18 cellular contexts compared by ENCODE assay signal in genomic region chr1:84181350-84182005, GRCh38. TPM values are rescaled to one million over a fixed set of nuclear protein-coding genes. Genes with fewer than 3 reads are reported as not detected.
A peak's percentile ranks its signal among the peaks of the same experiment; 100 is the strongest.
DNase-seq lines count a peak whose midpoint lies in the region; ATAC-seq lines count a peak whose summit lies in the region.
"Had no signal": no experiment of that assay in that cellular context is flagged by ENCODE, and none has a peak within 500 bp of the region (broad histone marks: within the 10 kb centered on the region; RNA-seq: fewer than 3 reads in every experiment).

No MANE protein-coding gene starts in this region.

- no peaks in the 10 kb centered on the region for H3K4me1 ChIP-seq in CD8-positive, alpha-beta memory T cell (ENCODE audit: insufficient read depth, low read length)

- POLR2A ChIA-PET in T-cell (lab: Charles Lee) = interaction anchor here (0.5 to 1.1 kb wide), 2 partner anchors 15 to 35 kb away, joined by 3 read pairs; no protein-coding TSS in a partner anchor
- POLR2A ChIA-PET in CD8-positive, alpha-beta memory T cell (lab: Charles Lee) = no interaction called here

- H3K4me1 Mint-ChIP-seq in T-cell = peaks cover 21 to 27% (median 25%) of the 10 kb centered on the region in 3 donors
- peaks cover 8% of the 10 kb centered on the region for H3K4me1 Mint-ChIP-seq in central memory CD8-positive, alpha-beta T cell
- H3K4me1 Mint-ChIP-seq in CD8-positive, alpha-beta memory T cell = peaks cover 25 to 48% (median 41%) of the 10 kb centered on the region in 3 donors

- ATAC-seq in T-cell (replicated peaks in 1 of 4) (no peak), HG03139 (IDR thresholded peaks at IDR 0.05; ENCODE audit: unreplicated experiment) (no peak), HG02763 (IDR thresholded peaks at IDR 0.05; ENCODE audit: unreplicated experiment) (no peak)
- ATAC-seq in central memory CD8-positive, alpha-beta T cell (replicated peaks; ENCODE audit: extremely low read depth, poor library complexity, severe bottlenecking) = no peak

- H3K27ac ChIP-seq in CD8-positive, alpha-beta memory T cell (ENCODE audit: low read depth, low read length) = no peak overlapping the region
- H3K27ac ChIP-seq: KMS-11, RWPE1 had no signal

- peak overlapping the region; percentile 19 to 40 for H3K27ac Mint-ChIP-seq in T-cell
- peak overlapping the region; percentile 32 for H3K27ac Mint-ChIP-seq in central memory CD8-positive, alpha-beta T cell (ENCODE audit: low read depth)
- peak overlapping the region in 2 of 8 donors; percentile 47 to 68 for H3K27ac Mint-ChIP-seq in CD8-positive, alpha-beta memory T cell
- H3K27ac Mint-ChIP-seq: HFFc6 had no signal

- H3K9me3 Mint-ChIP-seq in T-cell = peaks cover 0 to 4% (median 2%) of the 10 kb centered on the region in 3 donors
- H3K9me3 Mint-ChIP-seq in central memory CD8-positive, alpha-beta T cell = no peaks in the 10 kb centered on the region
- no peaks in the 10 kb centered on the region for H3K9me3 Mint-ChIP-seq in CD8-positive, alpha-beta memory T cell
- H3K9me3 Mint-ChIP-seq: HFFc6 had no signal

- H3K36me3 ChIP-seq in CD8-positive, alpha-beta memory T cell (ENCODE audit: insufficient read depth, low read length) = peaks cover 14% of the 10 kb centered on the region

- H3K36me3 Mint-ChIP-seq in T-cell = peaks cover 36% of the 10 kb centered on the region
- H3K36me3 Mint-ChIP-seq in central memory CD8-positive, alpha-beta T cell (ENCODE audit: insufficient read depth) = peaks cover 18% of the 10 kb centered on the region
- H3K36me3 Mint-ChIP-seq in CD8-positive, alpha-beta memory T cell = peaks cover 7 to 45% (median 16%) of the 10 kb centered on the region in 3 donors

- no peak overlapping the region for H3K4me3 Mint-ChIP-seq in T-cell
- no peak overlapping the region for H3K4me3 Mint-ChIP-seq in central memory CD8-positive, alpha-beta T cell
- H3K4me3 Mint-ChIP-seq in CD8-positive, alpha-beta memory T cell = no peak overlapping the region
- H3K4me3 Mint-ChIP-seq: CD4-positive, CD25-positive, alpha-beta regulatory T cell; HFFc6 had no signal

- DNase-seq in T-cell (no peak), midbrain (lab: John Stamatoyannopoulos, UW) (peak; percentile 34), superior temporal gyrus (ENCODE audit: extremely low spot score) (peak; percentile 81)
- no peak for DNase-seq in central memory CD8-positive, alpha-beta T cell (ENCODE audit: low spot score in 2 of 2)
- DNase-seq in CD8-positive, alpha-beta memory T cell = no peak
- DNase-seq: CD4-positive, CD25-positive, alpha-beta regulatory T cell; H7; HFFc6; IMR-90; NCI-H1092 treated with DMSO at 0.1 percent for 48 hours; NCI-H1436 treated with DMSO at 0.1 percent for 48 hours; NCI-H2227 treated with DMSO at 0.1 percent for 48 hours; NCI-H510A; SHP77 treated with DMSO at 0.1 percent for 48 hours had no signal

- no peaks in the 10 kb centered on the region for H3K27me3 Mint-ChIP-seq in T-cell
- no peaks in the 10 kb centered on the region for H3K27me3 Mint-ChIP-seq in central memory CD8-positive, alpha-beta T cell
- H3K27me3 Mint-ChIP-seq in CD8-positive, alpha-beta memory T cell = no peaks in the 10 kb centered on the region
- H3K27me3 Mint-ChIP-seq: CD4-positive, CD25-positive, alpha-beta regulatory T cell had no signal

- H3K4me3 ChIP-seq in CD8-positive, alpha-beta memory T cell (ENCODE audit: low read length) = no peak overlapping the region

- H3K9me3 ChIP-seq in CD8-positive, alpha-beta memory T cell (ENCODE audit: low read length) = no peaks in the 10 kb centered on the region

- H3K27me3 ChIP-seq in CD8-positive, alpha-beta memory T cell (ENCODE audit: insufficient read depth, low read length, poor library complexity, severe bottlenecking) = no peaks in the 10 kb centered on the region

- CTCF ChIA-PET in T-cell (lab: Charles Lee) = interaction anchor here (0.9 to 1.7 kb wide), 2 partner anchors 37 kb away, joined by 3 to 9 read pairs; partner anchors contain the start of gene PRKACB (in 2 of the 2)
- CTCF ChIA-PET in CD8-positive, alpha-beta memory T cell (lab: Charles Lee) = no interaction called here

RNA-seq across cellular contexts. Expression of gene PRKACB, which starts 37.4 kb away (rescaled TPM):
- 100 to 1,000 TPM; 101 to 119 (median 109) TPM for total RNA-seq in T-cell
- total RNA-seq in CD8-positive, alpha-beta memory T cell = 10 to 100 TPM; 47.7 to 54.6 TPM
- polyA plus RNA-seq in CD8-positive, alpha-beta memory T cell = 97.5 TPM

Comparison
In these comparisons a context has a peak if more than half of its experiments do, and no peak if none do; other contexts are left out.
1. DNase-seq: peak in midbrain (single experiment) and superior temporal gyrus (single experiment); none in T-cell (0 of 34), central memory CD8-positive, alpha-beta T cell (0 of 2) and CD8-positive, alpha-beta memory T cell (0 of 5).